Comparison of ENCODE assay signal across 8 cellular contexts in the genomic region with DNA sequence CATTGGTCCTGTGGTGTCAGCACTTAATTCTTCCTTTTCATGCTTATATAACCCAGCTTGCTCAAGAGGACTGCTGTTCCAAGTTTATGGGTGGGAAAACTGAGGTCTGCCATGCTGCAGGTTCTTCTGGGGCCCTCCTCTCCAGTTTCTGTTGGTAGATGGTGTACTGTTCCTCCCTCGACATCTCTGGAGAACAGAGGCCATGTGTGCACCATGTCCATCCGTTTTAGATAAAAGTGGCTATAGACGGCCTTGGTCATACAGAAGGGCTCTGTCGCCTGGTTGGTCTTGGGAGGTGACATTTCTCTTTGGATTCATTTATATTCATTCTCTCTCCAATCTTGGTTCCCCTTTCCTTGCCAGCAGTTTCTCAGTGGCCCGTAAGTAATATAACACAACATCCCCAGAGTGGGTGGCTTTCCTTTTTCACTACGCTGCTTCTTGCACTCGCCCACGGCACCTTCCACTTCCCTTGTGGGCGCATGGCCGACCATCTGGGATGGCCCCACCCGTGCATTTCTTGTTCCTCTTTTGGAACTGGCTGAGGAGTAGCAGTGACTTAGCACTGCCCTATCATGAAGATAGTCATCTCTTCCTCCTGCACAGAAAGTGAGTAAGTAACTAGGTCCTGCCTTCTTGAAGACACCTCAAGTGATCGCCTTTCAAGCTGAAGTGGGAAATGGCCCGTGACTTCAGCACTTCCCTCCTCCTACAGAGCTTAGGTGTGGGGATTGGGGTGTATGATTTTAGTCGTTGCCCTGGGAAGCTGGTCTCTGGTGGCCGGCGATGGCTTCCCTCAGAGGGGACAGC.
DNase-seq lines count a peak whose midpoint lies in the region; ATAC-seq and TF ChIP-seq lines count a peak whose summit lies in the region.

No MANE protein-coding gene starts in this region.

- no peak overlapping the region for H2AFZ ChIP-seq in Karpas-422 (ENCODE audit: low read length)

- DNase-seq in Karpas-422 (peak; percentile 48), epithelial cell of esophagus (ENCODE audit: low read depth) (peak; percentile 15), putamen (ENCODE audit: low spot score) (peak; percentile 55), SJCRH30 (no peak)
- DNase-seq in activated naive CD4-positive, alpha-beta T cell treated with Interleukin-2 at 50 U/mL for 16 hours, result no peak

- H3K9me2 ChIP-seq in Karpas-422 (replicated peaks; ENCODE audit: insufficient read depth, low read length), result no peaks in the 10 kb centered on the region

- H3K4me1 ChIP-seq in Karpas-422 (ENCODE audit: low read length) (peaks cover 21% of the 10 kb centered on the region), SJCRH30 (no peaks in the 10 kb centered on the region)

- H3K79me2 ChIP-seq in Karpas-422 (ENCODE audit: low read length), result no peaks in the 10 kb centered on the region

- H3K4me3 ChIP-seq in Karpas-422 (ENCODE audit: low read length) (no peak overlapping the region), epithelial cell of esophagus (ENCODE audit: low read length) (peak overlapping the region; percentile 5), SJCRH30 (no peak overlapping the region)

- TF ChIP-seq CTCF in epithelial cell of esophagus (IDR thresholded peaks at IDR 0.05; ENCODE audit: insufficient read depth, low read depth, low read length, missing control alignments), result no peak

- H3K9ac ChIP-seq in Karpas-422 (ENCODE audit: low read length), result no peak overlapping the region

- H3K4me2 ChIP-seq in Karpas-422 (ENCODE audit: low read depth, low read length, poor library complexity, severe bottlenecking), result no peak overlapping the region

- peak; percentile 94 for ATAC-seq in GM18502 (IDR thresholded peaks at IDR 0.05; ENCODE audit: poor library complexity, unreplicated experiment)
- peak; percentile 91 for ATAC-seq in GM21528 (IDR thresholded peaks at IDR 0.05; ENCODE audit: low FRiP score, unreplicated experiment)
- no peak for ATAC-seq in HG02970 (IDR thresholded peaks at IDR 0.05; ENCODE audit: low FRiP score, unreplicated experiment)

- H3K27ac ChIP-seq in Karpas-422 (ENCODE audit: low read length) (no peak overlapping the region), SJCRH30 (no peak overlapping the region)

- no peaks in the 10 kb centered on the region for H3K9me3 ChIP-seq in Karpas-422 (ENCODE audit: low read length)
- no peaks in the 10 kb centered on the region for H3K9me3 ChIP-seq in SJCRH30 (replicated peaks)

- H3K36me3 ChIP-seq in Karpas-422 (ENCODE audit: insufficient read depth, low read length) (no peaks in the 10 kb centered on the region), SJCRH30 (no peaks in the 10 kb centered on the region)

- no peaks in the 10 kb centered on the region for H3K27me3 ChIP-seq in Karpas-422 (ENCODE audit: low read length)
- no peaks in the 10 kb centered on the region for H3K27me3 ChIP-seq in SJCRH30

- peaks cover 41% of the 10 kb centered on the region for H4K20me1 ChIP-seq in Karpas-422 (ENCODE audit: insufficient read depth, low read depth, low read length)

Comparison
In these comparisons a context has a peak if more than half of its experiments do, and no peak if none do; other contexts are left out.
1. DNase-seq: peak in Karpas-422 (single experiment), epithelial cell of esophagus (single experiment) and putamen (single experiment); none in SJCRH30 (0 of 2) and activated naive CD4-positive, alpha-beta T cell treated with Interleukin-2 at 50 U/mL for 16 hours (single experiment).